11 cellular contexts compared by ENCODE assay signal in genomic region chr12:111768159-111768895, GRCh38. TPM values are rescaled to one million over a fixed set of nuclear protein-coding genes. Genes with fewer than 3 reads are reported as not detected.
A peak's percentile ranks its signal among the peaks of the same experiment; 100 is the strongest.
DNase-seq lines count a peak whose midpoint lies in the region; ATAC-seq, FAIRE-seq and TF ChIP-seq lines count a peak whose summit lies in the region.
"Had no signal": no experiment of that assay in that cellular context is flagged by ENCODE, and none has a peak within 500 bp of the region (broad histone marks: within the 10 kb centered on the region; RNA-seq: fewer than 3 reads in every experiment).

No MANE protein-coding gene starts in this region.

- CTCF ChIA-PET in A549 (lab: Yijun Ruan, JAX): interaction anchor here (1.1 to 4.1 kb wide), 6 partner anchors 15 to 195 kb away, joined by 3 to 21 read pairs (median 3); partner anchors contain the start of genes ACAD10 and BRAP
- CTCF ChIA-PET in naive thymus-derived CD4-positive, alpha-beta T cell (lab: Charles Lee): no interaction called here

- H3K4me3 ChIP-seq in A549 (peak overlapping the region; percentile 71), HUES64 (ENCODE audit: low read length) (peak overlapping the region; percentile 74)
- H3K4me3 ChIP-seq in naive thymus-derived CD4-positive, alpha-beta T cell (ENCODE audit: low read length): no peak overlapping the region

- no peak for FAIRE-seq in A549 (lab: Jason Lieb, UNC)

- H3K4me1 ChIP-seq in A549 (peaks cover 34% of the 10 kb centered on the region), HUES64 (ENCODE audit: insufficient read depth, low read length) (peaks cover 6% of the 10 kb centered on the region; the same call in 1 of the 2 replicates)
- peaks cover 0 to 8% of the 10 kb centered on the region in 2 donors for H3K4me1 ChIP-seq in naive thymus-derived CD4-positive, alpha-beta T cell (ENCODE audit: control insufficient read depth in 2 of 2, insufficient read depth in 2 of 2, low read length in 2 of 2)

- H3K36me3 ChIP-seq in HUES64 (ENCODE audit: insufficient read depth, low read length): no peaks in the 10 kb centered on the region
- H3K36me3 ChIP-seq in naive thymus-derived CD4-positive, alpha-beta T cell (ENCODE audit: control insufficient read depth in 2 of 3, insufficient read depth in 3 of 3, low read length in 3 of 3): no peaks in the 10 kb centered on the region

- H3K9ac ChIP-seq in HUES64 (ENCODE audit: low read depth, low read length): no peak overlapping the region

- peak overlapping the region; percentile 86 for H3K4me2 ChIP-seq in A549

- intact Hi-C loops in naive thymus-derived CD4-positive, alpha-beta T cell (cut with micrococcal nuclease): loop anchor here in 1 of 2 donors (5.0 kb wide), 1 partner anchor 44 kb away; no protein-coding TSS in a partner anchor

- WGBS in A549 (ENCODE audit: missing lambda C conversion rate): 89% methylated on average over 9 of the region's 9 CpGs
- WGBS in HUES64: 92% methylated on average over 9 of the region's 9 CpGs

- ATAC-seq in A549 (no peak), GM18868 (IDR thresholded peaks at IDR 0.05; ENCODE audit: unreplicated experiment) (no peak)
- no peak for ATAC-seq in naive thymus-derived CD4-positive, alpha-beta T cell

- H3K27ac ChIP-seq in A549: peak overlapping the region; percentile 81 to 95; a peak in 5 of 6 replicates
- H3K27ac ChIP-seq in HUES64 (ENCODE audit: low read depth, low read length): no peak overlapping the region
- H3K27ac ChIP-seq in naive thymus-derived CD4-positive, alpha-beta T cell (ENCODE audit: low read depth, low read length): no peak overlapping the region

- H3K4me1 Mint-ChIP-seq in endothelial cell (ENCODE audit: unreplicated experiment) (peaks cover 27% of the 10 kb centered on the region), nephron progenitor cell (peaks cover 40% of the 10 kb centered on the region)
- peaks cover 11 to 18% (median 14%) of the 10 kb centered on the region in 7 donors for H3K4me1 Mint-ChIP-seq in naive thymus-derived CD4-positive, alpha-beta T cell

- TF ChIP-seq POLR2A in A549 (IDR thresholded peaks at IDR 0.05; ENCODE audit: low read length): no peak

- no peak for DNase-seq in A549 (ENCODE audit: low read depth in 1 of 2, low spot score in 1 of 2)
- no peak for DNase-seq in endothelial cell (ENCODE audit: low spot score)
- no peak for DNase-seq in nephron progenitor cell
- DNase-seq in naive thymus-derived CD4-positive, alpha-beta T cell: no peak
- DNase-seq in activated CD8-positive, alpha-beta memory T cell treated with anti-CD3 and anti-CD28 coated beads, Interleukin-2, amount 50 U/mL, for 48 hours: no peak
- no peak for DNase-seq in EL
- DNase-seq: activated CD8-positive, alpha-beta memory T cell treated with anti-CD3 and anti-CD28 coated beads for 24 hours; central memory CD4-positive, alpha-beta T cell; stimulated activated CD4-positive, alpha-beta T cell treated with anti-CD3 and anti-CD28 coated beads, Interleukin-2, amount 100 ng/mL, for 24 hours had no signal

- TF ChIP-seq EP300 in A549 (IDR thresholded peaks at IDR 0.05): no peak

- H3K27me3 Mint-ChIP-seq in endothelial cell (ENCODE audit: unreplicated experiment): peaks cover 9% of the 10 kb centered on the region
- H3K27me3 Mint-ChIP-seq in nephron progenitor cell (ENCODE audit: low read depth, poor library complexity): peaks cover 5% of the 10 kb centered on the region
- peaks cover 29 to 45% (median 38%) of the 10 kb centered on the region in 5 donors for H3K27me3 Mint-ChIP-seq in naive thymus-derived CD4-positive, alpha-beta T cell

- H3K9me3 ChIP-seq in A549 (no peaks in the 10 kb centered on the region), HUES64 (ENCODE audit: insufficient read depth, low read depth, low read length) (no peaks in the 10 kb centered on the region)
- H3K9me3 ChIP-seq in naive thymus-derived CD4-positive, alpha-beta T cell (ENCODE audit: control insufficient read depth in 2 of 3, low read length in 3 of 3): no peaks in the 10 kb centered on the region

- TF ChIP-seq CTCF in A549 (IDR thresholded peaks at IDR 0.05) (no peak), endothelial cell (IDR thresholded peaks at IDR 0.05; ENCODE audit: unreplicated experiment) (no peak), nephron progenitor cell (IDR thresholded peaks at IDR 0.05) (no peak)

- peaks cover 8% of the 10 kb centered on the region; the same call in 1 of the 2 replicates for H3K27me3 ChIP-seq in HUES64 (ENCODE audit: insufficient read depth, low read length)
- peaks cover 0 to 3% of the 10 kb centered on the region in 2 donors for H3K27me3 ChIP-seq in naive thymus-derived CD4-positive, alpha-beta T cell (ENCODE audit: control insufficient read depth in 2 of 2, insufficient read depth in 2 of 2, low read length in 2 of 2)

- no peak for TF ChIP-seq RAD21 in A549 (conservative IDR thresholded peaks at IDR 0.05 in 1 of 2, IDR thresholded peaks at IDR 0.05 in 1 of 2)

- POLR2A ChIA-PET in A549 (lab: Yijun Ruan, JAX): interaction anchor here (0.6 kb wide), 1 partner anchor 116 kb away, joined by 3 read pairs; no protein-coding TSS in a partner anchor
- POLR2A ChIA-PET in naive thymus-derived CD4-positive, alpha-beta T cell (lab: Charles Lee): interaction anchor here (1.5 kb wide), 1 partner anchor 73 kb away, joined by 3 read pairs; no protein-coding TSS in a partner anchor

- H3K27ac Mint-ChIP-seq in endothelial cell (ENCODE audit: unreplicated experiment) (no peak overlapping the region), nephron progenitor cell (no peak overlapping the region)
- peak overlapping the region in 1 of 9 donors; percentile 75 for H3K27ac Mint-ChIP-seq in naive thymus-derived CD4-positive, alpha-beta T cell

- H3K9me3 Mint-ChIP-seq in endothelial cell (ENCODE audit: unreplicated experiment) (no peaks in the 10 kb centered on the region), nephron progenitor cell (no peaks in the 10 kb centered on the region)
- H3K9me3 Mint-ChIP-seq in naive thymus-derived CD4-positive, alpha-beta T cell: peaks cover 0 to 4% (median 0%) of the 10 kb centered on the region in 11 donors

- H3K4me3 Mint-ChIP-seq in endothelial cell (ENCODE audit: unreplicated experiment): peak overlapping the region; percentile 35
- H3K4me3 Mint-ChIP-seq in nephron progenitor cell: peak overlapping the region; percentile 95
- H3K4me3 Mint-ChIP-seq in naive thymus-derived CD4-positive, alpha-beta T cell: peak overlapping the region in 4 of 10 donors; percentile 14 to 83 (median 25)

- H3K36me3 Mint-ChIP-seq in endothelial cell (ENCODE audit: low read depth, unreplicated experiment) (peaks cover 3% of the 10 kb centered on the region), nephron progenitor cell (ENCODE audit: low read depth) (peaks cover 5% of the 10 kb centered on the region)
- H3K36me3 Mint-ChIP-seq in naive thymus-derived CD4-positive, alpha-beta T cell: peaks cover 0 to 4% (median 3%) of the 10 kb centered on the region in 5 donors

TF ChIP-seq in A549, 52 proteins besides CTCF, POLR2A, EP300 and RAD21:
- TF ChIP-seq KDM5A (IDR thresholded peaks at IDR 0.05) (no peak), JUNB (IDR thresholded peaks at IDR 0.05) (no peak), ZC3H11A (IDR thresholded peaks at IDR 0.05) (no peak), HES2 (IDR thresholded peaks at IDR 0.05) (no peak), ESRRA (IDR thresholded peaks at IDR 0.05; ENCODE audit: borderline replicate concordance, low read length) (no peak), CBX8 (IDR thresholded peaks at IDR 0.05) (no peak), MAFK (IDR thresholded peaks at IDR 0.05; ENCODE audit: partially characterized antibody) (no peak), POLR2AphosphoS2 (conservative IDR thresholded peaks at IDR 0.05; ENCODE audit: low read length) (no peak), PBX3 (IDR thresholded peaks at IDR 0.05) (no peak), HOXB5 (CRISPR knock-in tag; IDR thresholded peaks at IDR 0.05) (no peak), SREBF2 (IDR thresholded peaks at IDR 0.05) (no peak), BCL3 (IDR thresholded peaks at IDR 0.05) (no peak), BHLHE40 (IDR thresholded peaks at IDR 0.05; ENCODE audit: low read depth, low read length) (no peak)

RNA-seq across cellular contexts. Expression of gene ALDH2, which starts 1.6 kb away (rescaled TPM):
- polyA plus RNA-seq in A549 (2011; rRNA removed): 111 and 123 TPM in 2 replicates
- 95.0 and 109 TPM in 2 replicates for polyA plus RNA-seq in A549 (2012; cell fraction: cytosol; rRNA removed)
- polyA plus RNA-seq in A549 (2012; cell fraction: nucleus; rRNA removed): 98.5 and 108 TPM in 2 replicates
- 75.8 to 97.5 TPM (median 84.9 TPM) in 3 replicates for polyA plus RNA-seq in A549 (2017; fragmentation: RNase III; extraction: RNeasy Plus Mini Kit Qiagen cat#74134 plus additional on column Dnase treatment)
- polyA minus RNA-seq in A549 (2011; rRNA and poly(A)+ RNA removed): 69.6 and 91.2 TPM in 2 replicates
- polyA plus RNA-seq in HUES64 (2013, experiment 1 of 2): 28.1 TPM
- 30.7 TPM for polyA plus RNA-seq in HUES64 (2013, experiment 2 of 2)
- total RNA-seq in endothelial cell (ENCODE audit: unreplicated experiment): 98.5 TPM
- total RNA-seq in naive thymus-derived CD4-positive, alpha-beta T cell: 10 to 100 TPM in 1 of 5 experiments, 1 to 10 TPM in 3, under 1 TPM in 1; 0.46 to 69.3 (median 3.4) TPM
- under 1 TPM; 0.89 to 0.99 TPM for polyA plus RNA-seq in naive thymus-derived CD4-positive, alpha-beta T cell

Comparison
In these comparisons a context has a peak if more than half of its experiments do, and no peak if none do; other contexts are left out.
1. H3K27ac ChIP-seq: peak in A549 (2 of 2); none in HUES64 (single experiment) and naive thymus-derived CD4-positive, alpha-beta T cell (single experiment).